In genomic region chr4:177789610-177790009, GRCh38 we compare ENCODE assay signal across 24 cellular contexts.
"Had no signal": no experiment of that assay in that cellular context is flagged by ENCODE, and none has a peak within 500 bp of the region (broad histone marks: within the 10 kb centered on the region; RNA-seq: fewer than 3 reads in every experiment).

No MANE protein-coding gene starts in this region.

- H3K4me1 Mint-ChIP-seq: activated CD4-positive, alpha-beta T cell treated with anti-CD3 and anti-CD28 coated beads, Interleukin-2, amount 10 ng/mL, durations not matched to agents 24 days and 14 days; activated CD8-positive, alpha-beta memory T cell treated with anti-CD3 and anti-CD28 coated beads, Interleukin-2, amount 10 ng/mL, durations not matched to agents 7 days and 5 days; activated T-helper 17 cell treated with anti-CD3 and anti-CD28 coated beads, Interleukin-2, amount 50 U/mL, for 72 hours; brain; central memory CD8-positive, alpha-beta T cell had no signal

- H3K27ac Mint-ChIP-seq: activated CD4-positive, alpha-beta T cell treated with anti-CD3 and anti-CD28 coated beads, Interleukin-2, amount 10 ng/mL, durations not matched to agents 24 days and 14 days; activated CD8-positive, alpha-beta memory T cell treated with anti-CD3 and anti-CD28 coated beads, Interleukin-2, amount 10 ng/mL, durations not matched to agents 7 days and 5 days; activated naive CD4-positive, alpha-beta T cell treated with anti-CD3 and anti-CD28 coated beads for 36 hours; activated naive CD8-positive, alpha-beta T cell; activated T-cell treated with anti-CD3 and anti-CD28 coated beads, Interleukin-2, amount 50 U/mL, for 24 hours; activated T-helper 17 cell treated with anti-CD3 and anti-CD28 coated beads, Interleukin-2, amount 50 U/mL, for 72 hours; brain; T-helper 1 cell treated with Interleukin-12 subunit alpha and Interleukin-12 subunit beta and Interleukin-4 antibody, amounts not matched to agents 30 μg/mL and 1 μg/mL, for 36 hours; WTC11 had no signal

- ATAC-seq: activated CD8-positive, alpha-beta memory T cell treated with anti-CD3 and anti-CD28 coated beads, Interleukin-2, amount 10 ng/mL, durations not matched to agents 7 days and 5 days; activated T-helper 17 cell treated with anti-CD3 and anti-CD28 coated beads, Interleukin-2, amount 50 U/mL, for 72 hours; Right ventricle myocardium inferior; WTC11 had no signal

- H3K36me3 Mint-ChIP-seq: activated CD8-positive, alpha-beta memory T cell treated with anti-CD3 and anti-CD28 coated beads, Interleukin-2, amount 10 ng/mL, durations not matched to agents 7 days and 5 days; activated naive CD8-positive, alpha-beta T cell; brain; WTC11 had no signal

- FAIRE-seq: astrocyte had no signal

- DNase-seq: activated CD4-positive, alpha-beta T cell treated with anti-CD3 and anti-CD28 coated beads for 1 hour; activated CD4-positive, alpha-beta T cell treated with anti-CD3 and anti-CD28 coated beads, Interleukin-2, amount 10 ng/mL, durations not matched to agents 24 days and 14 days; activated CD4-positive, alpha-beta T cell treated with anti-CD3 and anti-CD28 coated beads, Interleukin-2, amount 50 U/mL, for 48 hours; activated CD8-positive, alpha-beta memory T cell treated with anti-CD3 and anti-CD28 coated beads, Interleukin-2, amount 10 ng/mL, durations not matched to agents 7 days and 5 days; activated gamma-delta T cell; activated naive CD4-positive, alpha-beta T cell treated with anti-CD3 and anti-CD28 coated beads for 36 hours; activated T-cell treated with anti-CD3 and anti-CD28 coated beads, Interleukin-2, amount 50 U/mL, for 24 hours; amygdala; KG1; NCI-H1092; NCI-H1436; NCI-H1694 treated with DMSO at 0.1 percent for 48 hours; NCI-H2029 treated with DMSO at 0.1 percent for 48 hours; NCI-H510A treated with DMSO at 0.1 percent for 48 hours; NCI-H69; PC-9 had no signal

- H3K27me3 Mint-ChIP-seq: activated CD4-positive, alpha-beta T cell treated with anti-CD3 and anti-CD28 coated beads, Interleukin-2, amount 10 ng/mL, durations not matched to agents 24 days and 14 days; activated CD8-positive, alpha-beta memory T cell treated with anti-CD3 and anti-CD28 coated beads, Interleukin-2, amount 10 ng/mL, durations not matched to agents 7 days and 5 days; activated naive CD8-positive, alpha-beta T cell; activated T-cell treated with anti-CD3 and anti-CD28 coated beads, Interleukin-2, amount 50 U/mL, for 24 hours; activated T-helper 17 cell treated with anti-CD3 and anti-CD28 coated beads, Interleukin-2, amount 50 U/mL, for 72 hours; central memory CD8-positive, alpha-beta T cell had no signal

- H3K4me3 Mint-ChIP-seq: activated CD4-positive, alpha-beta T cell treated with anti-CD3 and anti-CD28 coated beads, Interleukin-2, amount 10 ng/mL, durations not matched to agents 24 days and 14 days; activated CD8-positive, alpha-beta memory T cell treated with anti-CD3 and anti-CD28 coated beads, Interleukin-2, amount 10 ng/mL, durations not matched to agents 7 days and 5 days; activated naive CD4-positive, alpha-beta T cell treated with anti-CD3 and anti-CD28 coated beads for 36 hours; activated naive CD8-positive, alpha-beta T cell; activated T-cell treated with anti-CD3 and anti-CD28 coated beads, Interleukin-2, amount 50 U/mL, for 24 hours; activated T-helper 17 cell treated with anti-CD3 and anti-CD28 coated beads, Interleukin-2, amount 50 U/mL, for 72 hours; brain; central memory CD8-positive, alpha-beta T cell; T-helper 1 cell treated with Interleukin-12 subunit alpha and Interleukin-12 subunit beta and Interleukin-4 antibody, amounts not matched to agents 30 μg/mL and 1 μg/mL, for 36 hours; WTC11 had no signal

- H3K4me2 ChIP-seq: PC-9 had no signal

- H3K9me3 Mint-ChIP-seq: activated CD4-positive, alpha-beta T cell treated with anti-CD3 and anti-CD28 coated beads, Interleukin-2, amount 10 ng/mL, durations not matched to agents 24 days and 14 days; activated naive CD4-positive, alpha-beta T cell treated with anti-CD3 and anti-CD28 coated beads for 36 hours; activated T-cell treated with anti-CD3 and anti-CD28 coated beads, Interleukin-2, amount 50 U/mL, for 24 hours; activated T-helper 17 cell treated with anti-CD3 and anti-CD28 coated beads, Interleukin-2, amount 50 U/mL, for 72 hours; T-helper 1 cell treated with Interleukin-12 subunit alpha and Interleukin-12 subunit beta and Interleukin-4 antibody, amounts not matched to agents 30 μg/mL and 1 μg/mL, for 36 hours had no signal

- H2AFZ ChIP-seq: PC-9 had no signal

- H3K4me3 ChIP-seq: PC-9 had no signal

- H3K27ac ChIP-seq: PC-9 had no signal
